ENCODE assay signal across 2 cellular contexts in the genomic region with DNA sequence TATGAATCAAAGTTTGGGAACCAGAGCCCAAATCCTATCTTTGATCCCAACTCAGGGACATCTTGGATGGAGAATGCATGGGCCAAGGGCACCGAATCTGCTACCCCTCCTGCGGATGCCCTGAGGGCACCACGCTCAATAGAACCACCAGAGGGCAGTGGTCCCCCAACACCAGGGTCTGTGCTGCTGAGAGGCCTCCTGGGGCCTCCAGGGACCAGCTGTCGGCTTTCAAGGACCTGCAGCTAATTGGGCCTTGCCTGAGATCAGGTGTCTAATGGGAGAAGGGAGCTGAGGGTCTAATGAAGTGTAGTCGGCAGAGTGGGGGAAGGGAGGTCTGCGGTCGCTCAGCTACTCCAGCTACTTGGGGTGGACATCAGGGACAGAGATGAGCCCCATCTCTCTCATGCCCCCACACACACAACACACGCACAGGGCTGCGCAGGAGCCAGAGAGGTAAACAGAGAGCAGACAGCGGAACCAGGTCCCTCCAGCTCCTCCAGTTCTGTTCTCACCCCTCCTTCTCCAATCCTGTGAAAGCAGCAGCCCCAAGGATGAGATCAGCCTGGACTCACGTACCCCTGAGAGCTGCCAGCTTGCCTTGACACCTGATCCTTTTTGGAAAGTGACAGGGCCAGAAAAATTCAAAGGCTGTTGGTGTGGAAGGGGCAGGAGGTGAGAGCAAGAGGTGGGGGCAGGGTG.
TF ChIP-seq lines count a peak whose summit lies in the region.

No MANE protein-coding gene starts in this region.

TF ChIP-seq in HEK293T, 16 proteins besides CTCF, POLR2A, EP300 and RAD21 (continued from another document):
- TF ChIP-seq PKNOX1 (IDR thresholded peaks at IDR 0.05) (no peak), L3MBTL2 (conservative IDR thresholded peaks at IDR 0.05) (no peak), FOXA1 (IDR thresholded peaks at IDR 0.05) (no peak), FOXM1 (IDR thresholded peaks at IDR 0.05; ENCODE audit: borderline replicate concordance) (no peak), LEF1 (IDR thresholded peaks at IDR 0.05; ENCODE audit: borderline replicate concordance) (no peak), BHLHE40 (IDR thresholded peaks at IDR 0.05; ENCODE audit: borderline replicate concordance) (no peak)

TF ChIP-seq in GM12878, 131 proteins besides CTCF, POLR2A, EP300 and RAD21 (continued from another document):
- TF ChIP-seq GATAD2B (conservative IDR thresholded peaks at IDR 0.05; ENCODE audit: low read depth), result no peak
- TF ChIP-seq NBN (IDR thresholded peaks at IDR 0.05), result peak; percentile 21; the same call in 1 of the 2 replicates
- no peak for TF ChIP-seq MXI1 (IDR thresholded peaks at IDR 0.05; ENCODE audit: low read depth, low read length)
- TF ChIP-seq RB1 (IDR thresholded peaks at IDR 0.05; ENCODE audit: borderline replicate concordance), result peak; percentile 87
- TF ChIP-seq ZNF622 (IDR thresholded peaks at IDR 0.05), result no peak
- TF ChIP-seq, protein P1, sequence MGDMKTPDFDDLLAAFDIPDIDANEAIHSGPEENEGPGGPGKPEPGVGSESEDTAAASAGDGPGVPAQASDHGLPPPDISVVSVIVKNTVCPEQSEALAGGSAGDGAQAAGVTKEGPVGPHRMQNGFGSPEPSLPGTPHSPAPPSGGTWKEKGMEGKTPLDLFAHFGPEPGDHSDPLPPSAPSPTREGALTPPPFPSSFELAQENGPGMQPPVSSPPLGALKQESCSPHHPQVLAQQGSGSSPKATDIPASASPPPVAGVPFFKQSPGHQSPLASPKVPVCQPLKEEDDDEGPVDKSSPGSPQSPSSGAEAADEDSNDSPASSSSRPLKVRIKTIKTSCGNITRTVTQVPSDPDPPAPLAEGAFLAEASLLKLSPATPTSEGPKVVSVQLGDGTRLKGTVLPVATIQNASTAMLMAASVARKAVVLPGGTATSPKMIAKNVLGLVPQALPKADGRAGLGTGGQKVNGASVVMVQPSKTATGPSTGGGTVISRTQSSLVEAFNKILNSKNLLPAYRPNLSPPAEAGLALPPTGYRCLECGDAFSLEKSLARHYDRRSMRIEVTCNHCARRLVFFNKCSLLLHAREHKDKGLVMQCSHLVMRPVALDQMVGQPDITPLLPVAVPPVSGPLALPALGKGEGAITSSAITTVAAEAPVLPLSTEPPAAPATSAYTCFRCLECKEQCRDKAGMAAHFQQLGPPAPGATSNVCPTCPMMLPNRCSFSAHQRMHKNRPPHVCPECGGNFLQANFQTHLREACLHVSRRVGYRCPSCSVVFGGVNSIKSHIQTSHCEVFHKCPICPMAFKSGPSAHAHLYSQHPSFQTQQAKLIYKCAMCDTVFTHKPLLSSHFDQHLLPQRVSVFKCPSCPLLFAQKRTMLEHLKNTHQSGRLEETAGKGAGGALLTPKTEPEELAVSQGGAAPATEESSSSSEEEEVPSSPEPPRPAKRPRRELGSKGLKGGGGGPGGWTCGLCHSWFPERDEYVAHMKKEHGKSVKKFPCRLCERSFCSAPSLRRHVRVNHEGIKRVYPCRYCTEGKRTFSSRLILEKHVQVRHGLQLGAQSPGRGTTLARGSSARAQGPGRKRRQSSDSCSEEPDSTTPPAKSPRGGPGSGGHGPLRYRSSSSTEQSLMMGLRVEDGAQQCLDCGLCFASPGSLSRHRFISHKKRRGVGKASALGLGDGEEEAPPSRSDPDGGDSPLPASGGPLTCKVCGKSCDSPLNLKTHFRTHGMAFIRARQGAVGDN (IDR thresholded peaks at IDR 0.05), result peak; percentile 20; the same call in 1 of the 2 replicates
- no peak for TF ChIP-seq ETV6 (conservative IDR thresholded peaks at IDR 0.05 in 1 of 2, IDR thresholded peaks at IDR 0.05 in 1 of 2; ENCODE audit: borderline replicate concordance in 1 of 2, low read depth in 1 of 2)
- TF ChIP-seq, protein P2, sequence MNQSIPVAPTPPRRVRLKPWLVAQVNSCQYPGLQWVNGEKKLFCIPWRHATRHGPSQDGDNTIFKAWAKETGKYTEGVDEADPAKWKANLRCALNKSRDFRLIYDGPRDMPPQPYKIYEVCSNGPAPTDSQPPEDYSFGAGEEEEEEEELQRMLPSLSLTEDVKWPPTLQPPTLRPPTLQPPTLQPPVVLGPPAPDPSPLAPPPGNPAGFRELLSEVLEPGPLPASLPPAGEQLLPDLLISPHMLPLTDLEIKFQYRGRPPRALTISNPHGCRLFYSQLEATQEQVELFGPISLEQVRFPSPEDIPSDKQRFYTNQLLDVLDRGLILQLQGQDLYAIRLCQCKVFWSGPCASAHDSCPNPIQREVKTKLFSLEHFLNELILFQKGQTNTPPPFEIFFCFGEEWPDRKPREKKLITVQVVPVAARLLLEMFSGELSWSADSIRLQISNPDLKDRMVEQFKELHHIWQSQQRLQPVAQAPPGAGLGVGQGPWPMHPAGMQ (IDR thresholded peaks at IDR 0.05; ENCODE audit: borderline replicate concordance), result no peak
- TF ChIP-seq SMC3 (IDR thresholded peaks at IDR 0.05; ENCODE audit: borderline replicate concordance, low read length), result peak; percentile 99
- TF ChIP-seq RUNX3 (IDR thresholded peaks at IDR 0.05; ENCODE audit: low read length), result peak; percentile 28; the same call in 1 of the 2 replicates
- peak; percentile 55; the same call in 1 of the 2 replicates for TF ChIP-seq YY1 (IDR thresholded peaks at IDR 0.05; ENCODE audit: low read depth, low read length)
- TF ChIP-seq MEF2A (IDR thresholded peaks at IDR 0.05; ENCODE audit: insufficient read depth, low read depth, low read length), result no peak
- TF ChIP-seq IKZF1 (conservative IDR thresholded peaks at IDR 0.05), result peak; percentile 37
- peak; percentile 54; the same call in 1 of the 2 replicates for TF ChIP-seq HDGF (IDR thresholded peaks at IDR 0.05)
- no peak for TF ChIP-seq WRNIP1 (IDR thresholded peaks at IDR 0.05; ENCODE audit: borderline replicate concordance, low read depth, low read length)
- TF ChIP-seq NFXL1 (IDR thresholded peaks at IDR 0.05; ENCODE audit: borderline replicate concordance), result no peak
- no peak for TF ChIP-seq SREBF2 (IDR thresholded peaks at IDR 0.05; ENCODE audit: low read length)
- TF ChIP-seq FOXM1 (IDR thresholded peaks at IDR 0.05; ENCODE audit: low read depth, low read length), result 0 out of 2 replicates have a peak, but pooled peaks have one; percentile 21
- TF ChIP-seq, protein P3, sequence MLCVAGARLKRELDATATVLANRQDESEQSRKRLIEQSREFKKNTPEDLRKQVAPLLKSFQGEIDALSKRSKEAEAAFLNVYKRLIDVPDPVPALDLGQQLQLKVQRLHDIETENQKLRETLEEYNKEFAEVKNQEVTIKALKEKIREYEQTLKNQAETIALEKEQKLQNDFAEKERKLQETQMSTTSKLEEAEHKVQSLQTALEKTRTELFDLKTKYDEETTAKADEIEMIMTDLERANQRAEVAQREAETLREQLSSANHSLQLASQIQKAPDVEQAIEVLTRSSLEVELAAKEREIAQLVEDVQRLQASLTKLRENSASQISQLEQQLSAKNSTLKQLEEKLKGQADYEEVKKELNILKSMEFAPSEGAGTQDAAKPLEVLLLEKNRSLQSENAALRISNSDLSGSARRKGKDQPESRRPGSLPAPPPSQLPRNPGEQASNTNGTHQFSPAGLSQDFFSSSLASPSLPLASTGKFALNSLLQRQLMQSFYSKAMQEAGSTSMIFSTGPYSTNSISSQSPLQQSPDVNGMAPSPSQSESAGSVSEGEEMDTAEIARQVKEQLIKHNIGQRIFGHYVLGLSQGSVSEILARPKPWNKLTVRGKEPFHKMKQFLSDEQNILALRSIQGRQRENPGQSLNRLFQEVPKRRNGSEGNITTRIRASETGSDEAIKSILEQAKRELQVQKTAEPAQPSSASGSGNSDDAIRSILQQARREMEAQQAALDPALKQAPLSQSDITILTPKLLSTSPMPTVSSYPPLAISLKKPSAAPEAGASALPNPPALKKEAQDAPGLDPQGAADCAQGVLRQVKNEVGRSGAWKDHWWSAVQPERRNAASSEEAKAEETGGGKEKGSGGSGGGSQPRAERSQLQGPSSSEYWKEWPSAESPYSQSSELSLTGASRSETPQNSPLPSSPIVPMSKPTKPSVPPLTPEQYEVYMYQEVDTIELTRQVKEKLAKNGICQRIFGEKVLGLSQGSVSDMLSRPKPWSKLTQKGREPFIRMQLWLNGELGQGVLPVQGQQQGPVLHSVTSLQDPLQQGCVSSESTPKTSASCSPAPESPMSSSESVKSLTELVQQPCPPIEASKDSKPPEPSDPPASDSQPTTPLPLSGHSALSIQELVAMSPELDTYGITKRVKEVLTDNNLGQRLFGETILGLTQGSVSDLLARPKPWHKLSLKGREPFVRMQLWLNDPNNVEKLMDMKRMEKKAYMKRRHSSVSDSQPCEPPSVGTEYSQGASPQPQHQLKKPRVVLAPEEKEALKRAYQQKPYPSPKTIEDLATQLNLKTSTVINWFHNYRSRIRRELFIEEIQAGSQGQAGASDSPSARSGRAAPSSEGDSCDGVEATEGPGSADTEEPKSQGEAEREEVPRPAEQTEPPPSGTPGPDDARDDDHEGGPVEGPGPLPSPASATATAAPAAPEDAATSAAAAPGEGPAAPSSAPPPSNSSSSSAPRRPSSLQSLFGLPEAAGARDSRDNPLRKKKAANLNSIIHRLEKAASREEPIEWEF (IDR thresholded peaks at IDR 0.05; ENCODE audit: insufficient replicate concordance, low read depth, low read length), result no peak
- peak; percentile 75; the same call in 1 of the 2 replicates for TF ChIP-seq TCF3 (IDR thresholded peaks at IDR 0.05; ENCODE audit: borderline replicate concordance, insufficient read depth, low read depth, low read length)
- TF ChIP-seq BHLHE40 (IDR thresholded peaks at IDR 0.05; ENCODE audit: borderline replicate concordance in 1 of 2, low read depth in 2 of 2, low read length in 1 of 2), result no peak
- TF ChIP-seq SMAD5 (IDR thresholded peaks at IDR 0.05; ENCODE audit: low read depth), result no peak
- peak; percentile 59 for TF ChIP-seq RELA (IDR thresholded peaks at IDR 0.05; ENCODE audit: borderline replicate concordance, partially characterized antibody)
- no peak for TF ChIP-seq REST (IDR thresholded peaks at IDR 0.05; ENCODE audit: low read depth, low read length)
- 0 out of 2 replicates have a peak, but pooled peaks have one; percentile 73 for TF ChIP-seq STAT1 (conservative IDR thresholded peaks at IDR 0.05)
- no peak for TF ChIP-seq IRF3 (IDR thresholded peaks at IDR 0.05)
- no peak for TF ChIP-seq BCLAF1 (IDR thresholded peaks at IDR 0.05)
- TF ChIP-seq IRF4 (IDR thresholded peaks at IDR 0.05; ENCODE audit: low read depth, low read length), result 0 out of 2 replicates have a peak, but pooled peaks have one; percentile 22
- peak; percentile 71; the same call in 1 of the 2 replicates for TF ChIP-seq TCF12 (IDR thresholded peaks at IDR 0.05; ENCODE audit: low read depth, low read length)
